27 cellular contexts compared by ENCODE assay signal in the genomic region with DNA sequence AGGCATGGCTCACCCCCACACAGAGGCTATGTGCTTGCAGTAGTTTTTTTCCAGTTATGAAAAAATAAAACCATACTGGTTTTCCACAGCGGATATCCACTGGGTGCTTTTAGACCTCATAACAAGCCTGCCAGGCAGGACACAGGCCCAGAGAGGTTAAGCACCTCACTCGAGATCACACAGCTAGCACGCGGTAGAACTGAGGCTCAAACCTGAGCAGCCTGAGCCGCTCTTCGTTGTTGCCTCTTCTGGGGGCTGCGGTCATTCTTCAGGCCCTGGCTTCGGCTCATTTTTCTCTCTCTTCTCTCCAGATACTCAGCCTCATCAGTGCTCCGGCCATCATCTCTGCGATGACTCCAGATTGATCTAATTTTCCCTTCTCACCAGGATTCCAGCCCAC.
"Had no signal": no experiment of that assay in that cellular context is flagged by ENCODE, and none has a peak within 500 bp of the region (broad histone marks: within the 10 kb centered on the region; RNA-seq: fewer than 3 reads in every experiment).

No MANE protein-coding gene starts in this region.

- H3K27ac ChIP-seq: epithelial cell of prostate, esophagus squamous epithelium, heart right ventricle, lower lobe of right lung, neutrophil, sigmoid colon, tibial nerve had no signal

- H3K36me3 Mint-ChIP-seq: activated naive CD4-positive, alpha-beta T cell treated with anti-CD3 and anti-CD28 coated beads, Interleukin-2, amount 10 ng/mL, durations not matched to agents 7 days and 5 days had no signal

- H3K4me3 Mint-ChIP-seq: activated CD4-positive, alpha-beta memory T cell treated with anti-CD3 and anti-CD28 coated beads, Interleukin-2, amount 10 ng/mL, durations not matched to agents 7 days and 5 days; activated CD4-positive, alpha-beta T cell treated with anti-CD3 and anti-CD28 coated beads, Interleukin-2, amount 10 ng/mL, durations not matched to agents 7 days and 5 days; activated naive CD4-positive, alpha-beta T cell treated with anti-CD3 and anti-CD28 coated beads, Interleukin-2, amount 10 ng/mL, durations not matched to agents 7 days and 5 days; activated naive CD8-positive, alpha-beta T cell treated with anti-CD3 and anti-CD28 coated beads, Interleukin-2, amount 10 ng/mL, durations not matched to agents 7 days and 5 days; naive thymus-derived CD8-positive, alpha-beta T cell; stimulated activated memory B cell treated with anti-CD40 and anti-IgM and Interleukin-4, amounts not matched to agents 10 μg/mL and 1 μg/mL and 100 μg/mL, for 72 hours; WTC11 had no signal

- H3K36me3 ChIP-seq: breast epithelium, esophagus squamous epithelium, heart right ventricle, lower lobe of right lung, neutrophil, sigmoid colon, tibial nerve had no signal

- H3K4me1 ChIP-seq: breast epithelium, esophagus squamous epithelium, lower lobe of right lung, tibial nerve had no signal

- H3K27ac Mint-ChIP-seq: activated CD4-positive, alpha-beta memory T cell treated with anti-CD3 and anti-CD28 coated beads, Interleukin-2, amount 10 ng/mL, durations not matched to agents 7 days and 5 days; activated CD4-positive, alpha-beta T cell treated with anti-CD3 and anti-CD28 coated beads, Interleukin-2, amount 10 ng/mL, durations not matched to agents 7 days and 5 days; activated naive CD4-positive, alpha-beta T cell treated with anti-CD3 and anti-CD28 coated beads, Interleukin-2, amount 10 ng/mL, durations not matched to agents 7 days and 5 days; activated naive CD8-positive, alpha-beta T cell treated with anti-CD3 and anti-CD28 coated beads, Interleukin-2, amount 10 ng/mL, durations not matched to agents 7 days and 5 days; stimulated activated memory B cell treated with anti-CD40 and anti-IgM and Interleukin-4, amounts not matched to agents 10 μg/mL and 1 μg/mL and 100 μg/mL, for 72 hours; WTC11 had no signal

- H3K27me3 ChIP-seq: breast epithelium, esophagus squamous epithelium, heart right ventricle, neutrophil, sigmoid colon, tibial nerve had no signal

- ATAC-seq: naive thymus-derived CD8-positive, alpha-beta T cell; stimulated activated memory B cell treated with anti-CD40 and anti-IgM and Interleukin-4, amounts not matched to agents 10 μg/mL and 1 μg/mL and 100 μg/mL, for 72 hours had no signal

- H3K9me3 ChIP-seq: breast epithelium, lower lobe of right lung, neutrophil, tibial nerve had no signal

- H3K4me3 ChIP-seq: esophagus squamous epithelium, heart right ventricle, lower lobe of right lung, sigmoid colon, tibial nerve had no signal

- H3K4me1 Mint-ChIP-seq: activated CD4-positive, alpha-beta memory T cell treated with anti-CD3 and anti-CD28 coated beads, Interleukin-2, amount 10 ng/mL, durations not matched to agents 7 days and 5 days; activated CD4-positive, alpha-beta T cell treated with anti-CD3 and anti-CD28 coated beads, Interleukin-2, amount 10 ng/mL, durations not matched to agents 7 days and 5 days; activated naive CD4-positive, alpha-beta T cell treated with anti-CD3 and anti-CD28 coated beads, Interleukin-2, amount 10 ng/mL, durations not matched to agents 7 days and 5 days; activated naive CD8-positive, alpha-beta T cell treated with anti-CD3 and anti-CD28 coated beads, Interleukin-2, amount 10 ng/mL, durations not matched to agents 7 days and 5 days; stimulated activated memory B cell treated with anti-CD40 and anti-IgM and Interleukin-4, amounts not matched to agents 10 μg/mL and 1 μg/mL and 100 μg/mL, for 72 hours; WTC11 had no signal

- DNase-seq: activated CD4-positive, alpha-beta memory T cell treated with anti-CD3 and anti-CD28 coated beads, Interleukin-2, amount 10 ng/mL, durations not matched to agents 7 days and 5 days; activated CD4-positive, alpha-beta T cell treated with anti-CD3 and anti-CD28 coated beads for 1 hour; activated CD4-positive, alpha-beta T cell treated with anti-CD3 and anti-CD28 coated beads, Interleukin-2, amount 10 ng/mL, durations not matched to agents 7 days and 5 days; activated gamma-delta T cell; activated naive CD4-positive, alpha-beta T cell treated with anti-CD3 and anti-CD28 coated beads, Interleukin-2, amount 10 ng/mL, durations not matched to agents 7 days and 5 days; activated naive CD8-positive, alpha-beta T cell treated with anti-CD3 and anti-CD28 coated beads, Interleukin-2, amount 10 ng/mL, durations not matched to agents 7 days and 5 days; amniotic stem cell; central memory CD4-positive, alpha-beta T cell; effector CD8-positive, alpha-beta T cell; esophagus squamous epithelium; foreskin melanocyte; heart right ventricle; kidney glomerular epithelial cell; lower lobe of right lung; mesenchymal stem cell; naive thymus-derived CD8-positive, alpha-beta T cell; sigmoid colon; small intestine; stimulated activated CD4-positive, alpha-beta T cell treated with anti-CD3 and anti-CD28 coated beads, Interleukin-4, amount 100 ng/mL, for 4 hours; stimulated activated CD8-positive, alpha-beta memory T cell treated with anti-CD3 and anti-CD28 coated beads, Interleukin-4, amount 100 ng/mL, for 48 hours; T-helper 2 cell had no signal

- H3K27me3 Mint-ChIP-seq: activated CD4-positive, alpha-beta memory T cell treated with anti-CD3 and anti-CD28 coated beads, Interleukin-2, amount 10 ng/mL, durations not matched to agents 7 days and 5 days; activated CD4-positive, alpha-beta T cell treated with anti-CD3 and anti-CD28 coated beads, Interleukin-2, amount 10 ng/mL, durations not matched to agents 7 days and 5 days; naive thymus-derived CD8-positive, alpha-beta T cell; stimulated activated memory B cell treated with anti-CD40 and anti-IgM and Interleukin-4, amounts not matched to agents 10 μg/mL and 1 μg/mL and 100 μg/mL, for 72 hours had no signal
